ENCODE assay signal across 8 cellular contexts in genomic region chr3:48656841-48657281, GRCh38. TPM values are rescaled to one million over a fixed set of nuclear protein-coding genes. Genes with fewer than 3 reads are reported as not detected.
DNase-seq lines count a peak whose midpoint lies in the region; ATAC-seq and TF ChIP-seq lines count a peak whose summit lies in the region.

No MANE protein-coding gene starts in this region.

- H3K27ac ChIP-seq in esophagus muscularis mucosa (replicated peaks in 1 of 4) (peak overlapping the region; percentile 75 to 84 (median 77)), skin epidermis (peak overlapping the region in 10 of 21 experiments; percentile 6 to 79 (median 58))

- H3K27me3 Mint-ChIP-seq in WTC11 (ENCODE audit: low read depth): peaks cover 4% of the 10 kb centered on the region; the same call in 1 of the 2 replicates

- H3K4me3 ChIP-seq in GM06990 (replicated peaks; ENCODE audit: low read depth, low read length): peak overlapping the region; percentile 64
- H3K4me3 ChIP-seq in esophagus muscularis mucosa: peak overlapping the region; percentile 63 to 72 (median 68)
- peak overlapping the region; percentile 37 to 64 (median 54) for H3K4me3 ChIP-seq in skin epidermis

- intact Hi-C loops in esophagus muscularis mucosa (cut with DNase I): loop anchor here (1.0 kb wide), 1 partner anchor 22 kb away; the partner anchor contains the start of gene SLC26A6

- H3K9me3 ChIP-seq in esophagus muscularis mucosa: no peaks in the 10 kb centered on the region

- H3K27me3 ChIP-seq in GM06990 (replicated peaks; ENCODE audit: control insufficient read depth, insufficient read depth, low read length) (no peaks in the 10 kb centered on the region), esophagus muscularis mucosa (peaks cover 0 to 38% (median under 1%) of the 10 kb centered on the region in 4 donors)

- H3K36me3 Mint-ChIP-seq in WTC11: peaks cover 44% of the 10 kb centered on the region

- no peak for TF ChIP-seq POLR2A in esophagus muscularis mucosa (IDR thresholded peaks at IDR 0.05; ENCODE audit: low read depth)

- H3K4me3 Mint-ChIP-seq in WTC11: peak overlapping the region; percentile 48

- peaks cover 13% of the 10 kb centered on the region for H3K4me1 Mint-ChIP-seq in WTC11

- H3K36me3 ChIP-seq in GM06990 (ENCODE audit: control insufficient read depth, insufficient read depth, low read length) (no peaks in the 10 kb centered on the region), esophagus muscularis mucosa (no peaks in the 10 kb centered on the region)

- peaks cover 6% of the 10 kb centered on the region; the same call in 1 of the 2 replicates for H3K9me3 Mint-ChIP-seq in WTC11

- ATAC-seq in WTC11: peak; percentile 1; the same call in 1 of the 2 replicates
- ATAC-seq in HG02678 (IDR thresholded peaks at IDR 0.05; ENCODE audit: unreplicated experiment): no peak

- POLR2A ChIA-PET in WTC11 (lab: Charles Lee): interaction anchor here (0.8 to 2.5 kb wide), 2 partner anchors 22 to 100 kb away, joined by 3 to 13 read pairs; partner anchors contain the start of genes PFKFB4 and SLC26A6

- H3K4me1 ChIP-seq in esophagus muscularis mucosa: peaks cover 10 to 31% (median 28%) of the 10 kb centered on the region in 4 donors

- TF ChIP-seq EP300 in esophagus muscularis mucosa (IDR thresholded peaks at IDR 0.05): no peak

- peak overlapping the region; percentile 78 for H3K27ac Mint-ChIP-seq in WTC11

- no peak for TF ChIP-seq CTCF in GM06990 (IDR thresholded peaks at IDR 0.05; ENCODE audit: insufficient read depth, low read length, poor library complexity, severe bottlenecking)
- TF ChIP-seq CTCF in WTC11 (IDR thresholded peaks at IDR 0.05): no peak
- TF ChIP-seq CTCF in esophagus muscularis mucosa (IDR thresholded peaks at IDR 0.05): no peak
- TF ChIP-seq CTCF in GM10266 (IDR thresholded peaks at IDR 0.05; ENCODE audit: control insufficient read depth, insufficient read depth, low read depth, missing control alignments): no peak

- DNase-seq in GM06990 (ENCODE audit: extremely low read depth, insufficient read length): no peak
- no peak for DNase-seq in WTC11 (ENCODE audit: low spot score)
- no peak for DNase-seq in esophagus muscularis mucosa (ENCODE audit: extremely low spot score)
- DNase-seq in NCI-H146 treated with DMSO at 0.1 percent for 48 hours (lab: John Stamatoyannopoulos, UW; ENCODE audit: unreplicated experiment): no peak
- DNase-seq in GM10266 (ENCODE audit: extremely low spot score): no peak
- DNase-seq in NCI-H1092 (lab: John Stamatoyannopoulos, UW): no peak

- 83% methylated on average over 2 of the region's 45 CpGs for WGBS in esophagus muscularis mucosa

- CTCF ChIA-PET in WTC11 (lab: Charles Lee): interaction anchor here (0.6 to 4.6 kb wide), 13 partner anchors 8 to 350 kb away, joined by 3 to 46 read pairs (median 3); partner anchors contain the start of genes NCKIPSD, PFKFB4, SLC26A6 and UQCRC1

TF ChIP-seq in WTC11, 78 proteins besides CTCF, POLR2A, EP300 and RAD21:
- no peak for TF ChIP-seq NFATC4 (CRISPR knock-in tag; IDR thresholded peaks at IDR 0.05)
- TF ChIP-seq GRHL2 (CRISPR knock-in tag; IDR thresholded peaks at IDR 0.05; ENCODE audit: insufficient replicate concordance, severe bottlenecking): no peak
- TF ChIP-seq ZBTB43 (CRISPR knock-in tag; IDR thresholded peaks at IDR 0.05): no peak; the same call in 1 of the 2 replicates
- TF ChIP-seq E2F1 (CRISPR knock-in tag; IDR thresholded peaks at IDR 0.05): no peak
- TF ChIP-seq ZNF423 (CRISPR knock-in tag; IDR thresholded peaks at IDR 0.05): no peak
- TF ChIP-seq RORB (CRISPR knock-in tag; IDR thresholded peaks at IDR 0.05): no peak
- TF ChIP-seq CBFB (CRISPR knock-in tag; IDR thresholded peaks at IDR 0.05; ENCODE audit: low read depth): 0 out of 2 replicates have a peak, but pooled peaks have one; percentile 1
- TF ChIP-seq ZNF121 (CRISPR knock-in tag; IDR thresholded peaks at IDR 0.05): no peak
- TF ChIP-seq ELF4 (CRISPR knock-in tag; IDR thresholded peaks at IDR 0.05; ENCODE audit: low read depth): 0 out of 2 replicates have a peak, but pooled peaks have one; percentile 44
- TF ChIP-seq NR3C1 (CRISPR knock-in tag; conservative IDR thresholded peaks at IDR 0.05; ENCODE audit: low read depth): 0 out of 2 replicates have a peak, but pooled peaks have one; percentile 3
- 0 out of 2 replicates have a peak, but pooled peaks have one; percentile 2 for TF ChIP-seq JUN (CRISPR knock-in tag; IDR thresholded peaks at IDR 0.05)
- 0 out of 2 replicates have a peak, but pooled peaks have one; percentile 18 for TF ChIP-seq NR2C2 (CRISPR knock-in tag; IDR thresholded peaks at IDR 0.05)
- TF ChIP-seq MYBL2 (CRISPR knock-in tag; IDR thresholded peaks at IDR 0.05): no peak
- 0 out of 2 replicates have a peak, but pooled peaks have one; percentile 7 for TF ChIP-seq HMGXB4 (CRISPR knock-in tag; IDR thresholded peaks at IDR 0.05)
- no peak for TF ChIP-seq SMAD3 (CRISPR knock-in tag; IDR thresholded peaks at IDR 0.05; ENCODE audit: borderline replicate concordance)
- peak; percentile 21; the same call in 1 of the 2 replicates for TF ChIP-seq E2F5 (CRISPR knock-in tag; IDR thresholded peaks at IDR 0.05)
- 0 out of 2 replicates have a peak, but pooled peaks have one; percentile 82 for TF ChIP-seq MLX (CRISPR knock-in tag; IDR thresholded peaks at IDR 0.05)

RNA-seq across cellular contexts. Expression of gene CELSR3, which starts 5.8 kb away (rescaled TPM):
- total RNA-seq in WTC11 (2021) (27.9 to 35.7 TPM (median 32.7 TPM) in 3 replicates), esophagus muscularis mucosa (1 to 10 TPM in 1 of 4 donors, under 1 TPM in 3; 0.33 to 1.3 (median 0.63) TPM)

RNA-seq across cellular contexts. Expression of gene SLC26A6, which starts 21.6 kb away (rescaled TPM):
- total RNA-seq in WTC11 (2021) (57.2 to 58.9 TPM (median 57.8 TPM) in 3 replicates), esophagus muscularis mucosa (10 to 100 TPM in 2 of 4 donors, 1 to 10 TPM in 2; 6.1 to 11.7 (median 8.8) TPM)

RNA-seq across cellular contexts. Expression of gene NCKIPSD, which starts 28.9 kb away (rescaled TPM):
- total RNA-seq in WTC11 (2021) (40.1 to 50.1 TPM (median 47.1 TPM) in 3 replicates), esophagus muscularis mucosa (10 to 100 TPM; 18.9 to 34.7 (median 29.1) TPM)

RNA-seq across cellular contexts. Expression of gene TMEM89, which starts 35.3 kb away (rescaled TPM):
- 0.53 to 0.66 TPM in 2 of 3 replicates, not detected in the other for total RNA-seq in WTC11 (2021)
- not detected for total RNA-seq in esophagus muscularis mucosa

RNA-seq across cellular contexts. Expression of gene UQCRC1, which starts 47.4 kb away (rescaled TPM):
- total RNA-seq in WTC11 (2021) (313 to 326 TPM (median 323 TPM) in 3 replicates), esophagus muscularis mucosa (100 to 1,000 TPM; 265 to 340 (median 295) TPM)

Comparison
In these comparisons a context has a peak if more than half of its experiments do, and no peak if none do; other contexts are left out.
1. RNA of gene CELSR3, which starts 5.8 kb away (total RNA-seq): 27.9 to 35.7 TPM in WTC11; 0.33 to 1.3 TPM in esophagus muscularis mucosa; every median in the first group is over 10 times any median in the second.
2. Peak in every context shown above with its lines, with median percentiles within 50 percentile points of each other: H3K4me3 ChIP-seq.